Comparison of ENCODE assay signal across 25 cellular contexts in the genomic region with DNA sequence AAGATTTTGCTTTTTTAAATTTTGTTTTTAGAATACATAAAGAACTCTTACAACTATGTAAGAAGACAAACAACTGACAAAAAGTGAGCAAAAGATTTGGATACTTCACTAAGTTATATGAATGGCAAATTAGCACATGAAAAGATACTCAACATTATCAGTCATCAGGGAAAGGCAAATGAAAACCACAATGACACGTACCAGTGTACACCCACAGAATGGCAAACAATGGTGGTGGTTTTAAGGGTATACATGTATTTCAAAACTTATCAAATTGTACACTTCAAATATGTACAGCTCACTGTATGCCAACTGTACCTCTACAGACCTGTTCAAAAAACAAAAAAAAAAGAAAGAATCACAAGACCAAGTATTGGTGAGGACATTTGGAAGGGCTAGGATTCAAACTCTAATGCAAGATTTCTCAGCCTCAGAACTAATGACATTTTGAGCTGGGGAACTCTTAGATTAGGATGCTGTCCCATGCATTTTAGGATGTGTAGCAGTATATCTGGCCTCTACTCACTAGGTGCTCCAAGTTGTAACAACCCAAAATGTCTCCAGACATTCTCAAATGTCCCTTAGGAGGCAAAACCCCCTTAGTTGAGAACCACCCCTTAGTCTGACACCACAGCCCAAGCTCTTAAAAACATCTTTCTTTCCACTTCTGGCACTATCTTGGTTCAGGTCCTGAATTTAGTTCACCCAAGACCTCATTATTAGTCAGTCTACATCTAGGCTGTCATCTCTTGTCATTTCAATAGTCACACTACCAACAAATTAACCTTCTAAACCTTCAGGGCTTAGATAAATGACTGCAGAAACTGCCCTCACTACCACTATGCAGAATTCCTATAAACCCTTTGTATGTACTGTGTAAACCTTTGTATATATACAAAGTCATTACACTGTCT. TPM values are rescaled to one million over a fixed set of nuclear protein-coding genes. Genes with fewer than 3 reads are reported as not detected.
DNase-seq lines count a peak whose midpoint lies in the region; ATAC-seq and TF ChIP-seq lines count a peak whose summit lies in the region.
"Had no signal": no experiment of that assay in that cellular context is flagged by ENCODE, and none has a peak within 500 bp of the region (broad histone marks: within the 10 kb centered on the region; RNA-seq: fewer than 3 reads in every experiment).

No MANE protein-coding gene starts in this region.

- H3K9me3 ChIP-seq in HEK293 (ENCODE audit: control insufficient read depth, insufficient read depth, low read depth, low read length) (no peaks in the 10 kb centered on the region), mesenchymal stem cell (ENCODE audit: control insufficient read depth, low read length) (no peaks in the 10 kb centered on the region), ascending aorta (no peaks in the 10 kb centered on the region)
- H3K9me3 ChIP-seq: colonic mucosa, heart left ventricle, lower lobe of right lung, mucosa of descending colon, transverse colon had no signal

- H3K36me3 ChIP-seq in HEK293 (ENCODE audit: control insufficient read depth in 2 of 2, insufficient read depth in 1 of 2, low read length in 2 of 2) (no peaks in the 10 kb centered on the region; a peak in 1 of 3 replicates), mesenchymal stem cell (ENCODE audit: control insufficient read depth in 1 of 2, insufficient read depth in 2 of 2, low read depth in 1 of 2, low read length in 2 of 2) (no peaks in the 10 kb centered on the region), ascending aorta (no peaks in the 10 kb centered on the region)
- H3K36me3 ChIP-seq: colonic mucosa, heart left ventricle, lower lobe of right lung, transverse colon had no signal

- H2BK12ac ChIP-seq in mesenchymal stem cell (ENCODE audit: low read length in 2 of 2) = no peak overlapping the region

- H3K27ac ChIP-seq in HEK293 (ENCODE audit: extremely low read depth, low read depth, low read length) (no peak overlapping the region), mesenchymal stem cell (ENCODE audit: low read length, poor library complexity, severe bottlenecking) (no peak overlapping the region), ascending aorta (no peak overlapping the region)
- H3K27ac ChIP-seq: colonic mucosa, heart left ventricle, lower lobe of right lung, transverse colon had no signal

- no peak for DNase-seq in activated CD8-positive, alpha-beta memory T cell treated with anti-CD3 and anti-CD28 coated beads, Interleukin-2, amount 10 ng/mL, durations not matched to agents 7 days and 5 days
- DNase-seq in activated CD8-positive, alpha-beta memory T cell treated with anti-CD3 and anti-CD28 coated beads, Interleukin-2, amount 50 U/mL, for 4 hours = no peak
- DNase-seq in activated T-helper 1 cell treated with anti-CD3 and anti-CD28 coated beads, Interleukin-12 subunit alpha, Interleukin-12 subunit beta, Interleukin-2, Interleukin-4 antibody, amounts not matched to agents 30 ng/mL and 10 ng/mL and 1 ng/mL, durations not matched to agents 14 hours and 24 hours and 36 hours (ENCODE audit: low spot score) = no peak
- DNase-seq in mesenchymal stem cell (peak; percentile 29), ascending aorta (ENCODE audit: low spot score in 2 of 2) (no peak), head of caudate nucleus (no peak), omental fat pad (ENCODE audit: low spot score) (no peak)
- DNase-seq: activated CD8-positive, alpha-beta memory T cell treated with anti-CD3 and anti-CD28 coated beads for 24 hours; amniotic stem cell; colonic mucosa; DMS53; foreskin fibroblast; GF-D8; H7; heart left ventricle; lower lobe of right lung; mucosa of descending colon; NCI-H1092; NCI-H187; NCI-H524; transverse colon had no signal

- intact Hi-C loops in activated T-helper 1 cell treated with anti-CD3 and anti-CD28 coated beads, Interleukin-12 subunit alpha, Interleukin-12 subunit beta, Interleukin-2, Interleukin-4 antibody, amounts not matched to agents 30 ng/mL and 10 ng/mL and 1 ng/mL, durations not matched to agents 14 hours and 24 hours and 36 hours (cut with micrococcal nuclease) = loop anchor here (1.0 kb wide), 2 partner anchors 7 to 10 kb away; a partner anchor contains a TSS
- intact Hi-C loops in ascending aorta (cut with DNase I) = no loop called here
- intact Hi-C loops in head of caudate nucleus (cut with DNase I) = no loop called here

- H3K9ac ChIP-seq in mesenchymal stem cell (ENCODE audit: low read length) = no peak overlapping the region

- no peak overlapping the region for H2AK5ac ChIP-seq in mesenchymal stem cell (ENCODE audit: low read length, severe bottlenecking)

- no peak overlapping the region for H3K4me2 ChIP-seq in mesenchymal stem cell (ENCODE audit: low read length, poor library complexity, severe bottlenecking)

- H4K8ac ChIP-seq in mesenchymal stem cell (ENCODE audit: low read length) = no peak overlapping the region

- H3K4me3 Mint-ChIP-seq in activated CD8-positive, alpha-beta memory T cell treated with anti-CD3 and anti-CD28 coated beads, Interleukin-2, amount 10 ng/mL, durations not matched to agents 7 days and 5 days = no peak overlapping the region
- H3K4me3 Mint-ChIP-seq in activated T-helper 1 cell treated with anti-CD3 and anti-CD28 coated beads, Interleukin-12 subunit alpha, Interleukin-12 subunit beta, Interleukin-2, Interleukin-4 antibody, amounts not matched to agents 30 ng/mL and 10 ng/mL and 1 ng/mL, durations not matched to agents 14 hours and 24 hours and 36 hours = no peak overlapping the region
- H3K4me3 Mint-ChIP-seq: B cell, nephron had no signal

- no peak overlapping the region for H2AFZ ChIP-seq in mesenchymal stem cell (ENCODE audit: low read depth, low read length)

- H3K23ac ChIP-seq in mesenchymal stem cell (ENCODE audit: low read length in 2 of 2) = no peak overlapping the region

- no peaks in the 10 kb centered on the region for H3K27me3 Mint-ChIP-seq in activated CD8-positive, alpha-beta memory T cell treated with anti-CD3 and anti-CD28 coated beads, Interleukin-2, amount 10 ng/mL, durations not matched to agents 7 days and 5 days
- H3K27me3 Mint-ChIP-seq in activated T-helper 1 cell treated with anti-CD3 and anti-CD28 coated beads, Interleukin-12 subunit alpha, Interleukin-12 subunit beta, Interleukin-2, Interleukin-4 antibody, amounts not matched to agents 30 ng/mL and 10 ng/mL and 1 ng/mL, durations not matched to agents 14 hours and 24 hours and 36 hours (ENCODE audit: insufficient read depth) = no peaks in the 10 kb centered on the region
- H3K27me3 Mint-ChIP-seq: B cell had no signal

- no peak overlapping the region for H3K4me3 ChIP-seq in HEK293 (ENCODE audit: low read depth, low read length)
- no peak overlapping the region for H3K4me3 ChIP-seq in mesenchymal stem cell (ENCODE audit: insufficient read depth in 1 of 2, low read depth in 1 of 2, low read length in 2 of 2)
- no peak overlapping the region for H3K4me3 ChIP-seq in ascending aorta
- H3K4me3 ChIP-seq: colonic mucosa, heart left ventricle, lower lobe of right lung, mucosa of descending colon, transverse colon had no signal

- no peak overlapping the region for H4K91ac ChIP-seq in mesenchymal stem cell (ENCODE audit: low read length)

- CTCF ChIA-PET in activated CD8-positive, alpha-beta memory T cell treated with anti-CD3 and anti-CD28 coated beads, Interleukin-2, amount 10 ng/mL, durations not matched to agents 7 days and 5 days (lab: Charles Lee) = interaction anchor here (2.6 kb wide), 1 partner anchor 10 kb away, joined by 15 read pairs; a partner anchor contains a TSS
- CTCF ChIA-PET in HEK293 (lab: Yijun Ruan, JAX) = interaction anchor here (0.6 to 1.2 kb wide), 3 partner anchors 13 to 281 kb away, joined by 3 to 6 read pairs (median 4); a partner anchor contains a TSS

- POLR2A ChIA-PET in HEK293 (lab: Yijun Ruan, JAX) = no interaction called here

- peak; percentile 33 for ATAC-seq in activated CD8-positive, alpha-beta memory T cell treated with anti-CD3 and anti-CD28 coated beads, Interleukin-2, amount 10 ng/mL, durations not matched to agents 7 days and 5 days
- ATAC-seq in omental fat pad (ENCODE audit: low FRiP score) = no peak
- ATAC-seq: heart left ventricle, lower lobe of right lung, mucosa of descending colon, Right ventricle myocardium inferior had no signal

- peak overlapping the region; percentile 14 for H3K27ac Mint-ChIP-seq in activated CD8-positive, alpha-beta memory T cell treated with anti-CD3 and anti-CD28 coated beads, Interleukin-2, amount 10 ng/mL, durations not matched to agents 7 days and 5 days
- H3K27ac Mint-ChIP-seq in activated T-helper 1 cell treated with anti-CD3 and anti-CD28 coated beads, Interleukin-12 subunit alpha, Interleukin-12 subunit beta, Interleukin-2, Interleukin-4 antibody, amounts not matched to agents 30 ng/mL and 10 ng/mL and 1 ng/mL, durations not matched to agents 14 hours and 24 hours and 36 hours = peak overlapping the region; percentile 76
- H3K27ac Mint-ChIP-seq: nephron had no signal

- H2BK120ac ChIP-seq in mesenchymal stem cell (ENCODE audit: low read depth, low read length) = no peak overlapping the region

- H3K79me1 ChIP-seq in mesenchymal stem cell (replicated peaks; ENCODE audit: low read length, poor library complexity, severe bottlenecking) = peaks cover 17% of the 10 kb centered on the region

- no peak for TF ChIP-seq CTCF in HEK293 (tag by site-specific recombination; IDR thresholded peaks at IDR 0.05)
- no peak for TF ChIP-seq CTCF in ascending aorta (IDR thresholded peaks at IDR 0.05)
- no peak for TF ChIP-seq CTCF in omental fat pad (IDR thresholded peaks at IDR 0.05)

- H3K18ac ChIP-seq in mesenchymal stem cell (ENCODE audit: low read depth in 1 of 2, low read length in 2 of 2) = no peak overlapping the region

- no peak overlapping the region for H2BK5ac ChIP-seq in mesenchymal stem cell (ENCODE audit: low read depth, low read length, poor library complexity, severe bottlenecking)

- no CpG with 5 or more reads among the region's 1 CpG for WGBS in mesenchymal stem cell

- no peak overlapping the region for H3K4ac ChIP-seq in mesenchymal stem cell (ENCODE audit: low read depth in 1 of 2, low read length in 2 of 2)

- H3K4me1 ChIP-seq in HEK293 (ENCODE audit: control insufficient read depth, insufficient read depth, low read length) (no peaks in the 10 kb centered on the region), mesenchymal stem cell (ENCODE audit: control insufficient read depth, insufficient read depth, low read depth, low read length) (no peaks in the 10 kb centered on the region), ascending aorta (no peaks in the 10 kb centered on the region)
- H3K4me1 ChIP-seq: colonic mucosa, lower lobe of right lung, transverse colon had no signal

- H2BK15ac ChIP-seq in mesenchymal stem cell (ENCODE audit: low read depth, poor library complexity, severe bottlenecking) = no peak overlapping the region

- no peak overlapping the region for H3K14ac ChIP-seq in mesenchymal stem cell (ENCODE audit: low read length in 2 of 2)

- H3K27me3 ChIP-seq in mesenchymal stem cell (ENCODE audit: control insufficient read depth in 1 of 2, insufficient read depth in 1 of 2, low read length in 2 of 2) (no peaks in the 10 kb centered on the region), ascending aorta (no peaks in the 10 kb centered on the region)
- H3K27me3 ChIP-seq: colonic mucosa, heart left ventricle, transverse colon had no signal

- H3K36me3 Mint-ChIP-seq in activated CD8-positive, alpha-beta memory T cell treated with anti-CD3 and anti-CD28 coated beads, Interleukin-2, amount 10 ng/mL, durations not matched to agents 7 days and 5 days = peaks cover 19% of the 10 kb centered on the region
- H3K36me3 Mint-ChIP-seq in activated T-helper 1 cell treated with anti-CD3 and anti-CD28 coated beads, Interleukin-12 subunit alpha, Interleukin-12 subunit beta, Interleukin-2, Interleukin-4 antibody, amounts not matched to agents 30 ng/mL and 10 ng/mL and 1 ng/mL, durations not matched to agents 14 hours and 24 hours and 36 hours (ENCODE audit: low read depth) = peaks cover 14% of the 10 kb centered on the region

- peaks cover 16% of the 10 kb centered on the region for H3K4me1 Mint-ChIP-seq in activated CD8-positive, alpha-beta memory T cell treated with anti-CD3 and anti-CD28 coated beads, Interleukin-2, amount 10 ng/mL, durations not matched to agents 7 days and 5 days
- H3K4me1 Mint-ChIP-seq in activated T-helper 1 cell treated with anti-CD3 and anti-CD28 coated beads, Interleukin-12 subunit alpha, Interleukin-12 subunit beta, Interleukin-2, Interleukin-4 antibody, amounts not matched to agents 30 ng/mL and 10 ng/mL and 1 ng/mL, durations not matched to agents 14 hours and 24 hours and 36 hours (ENCODE audit: low read depth) = peaks cover 12% of the 10 kb centered on the region
- H3K4me1 Mint-ChIP-seq: B cell had no signal

- peaks cover 9% of the 10 kb centered on the region for H3K9me3 Mint-ChIP-seq in activated CD8-positive, alpha-beta memory T cell treated with anti-CD3 and anti-CD28 coated beads, Interleukin-2, amount 10 ng/mL, durations not matched to agents 7 days and 5 days (ENCODE audit: low read depth)
- peaks cover 13% of the 10 kb centered on the region for H3K9me3 Mint-ChIP-seq in activated T-helper 1 cell treated with anti-CD3 and anti-CD28 coated beads, Interleukin-12 subunit alpha, Interleukin-12 subunit beta, Interleukin-2, Interleukin-4 antibody, amounts not matched to agents 30 ng/mL and 10 ng/mL and 1 ng/mL, durations not matched to agents 14 hours and 24 hours and 36 hours

RNA-seq across cellular contexts. Expression of a gene that starts 9.7 kb away (rescaled TPM):
- 10 to 100 TPM in 1 of 2 experiments, 1 to 10 TPM in 1; 9.4 to 13.7 TPM for total RNA-seq in activated CD8-positive, alpha-beta memory T cell treated with anti-CD3 and anti-CD28 coated beads, Interleukin-2, amount 10 ng/mL, durations not matched to agents 7 days and 5 days
- 10.0 and 11.7 TPM in 2 replicates for total RNA-seq in activated T-helper 1 cell treated with anti-CD3 and anti-CD28 coated beads, Interleukin-12 subunit alpha, Interleukin-12 subunit beta, Interleukin-2, Interleukin-4 antibody, amounts not matched to agents 30 ng/mL and 10 ng/mL and 1 ng/mL, durations not matched to agents 14 hours and 24 hours and 36 hours
- 2.6 TPM for polyA plus RNA-seq in mesenchymal stem cell (2013, experiment 1 of 2)
- 2.4 TPM for polyA plus RNA-seq in mesenchymal stem cell (2013, experiment 2 of 2)
- total RNA-seq in ascending aorta = 2.4 TPM
- total RNA-seq in omental fat pad = 1 to 10 TPM; 4.0 to 9.1 (median 6.6) TPM

RNA-seq across cellular contexts. Expression of a gene that starts 55.9 kb away (rescaled TPM):
- 10 to 100 TPM; 40.8 to 50.3 TPM for total RNA-seq in activated CD8-positive, alpha-beta memory T cell treated with anti-CD3 and anti-CD28 coated beads, Interleukin-2, amount 10 ng/mL, durations not matched to agents 7 days and 5 days
- total RNA-seq in activated T-helper 1 cell treated with anti-CD3 and anti-CD28 coated beads, Interleukin-12 subunit alpha, Interleukin-12 subunit beta, Interleukin-2, Interleukin-4 antibody, amounts not matched to agents 30 ng/mL and 10 ng/mL and 1 ng/mL, durations not matched to agents 14 hours and 24 hours and 36 hours = 47.2 and 50.8 TPM in 2 replicates
- 26.0 TPM for polyA plus RNA-seq in mesenchymal stem cell (2013, experiment 1 of 2)
- polyA plus RNA-seq in mesenchymal stem cell (2013, experiment 2 of 2) = 27.6 TPM
- 33.8 TPM for total RNA-seq in ascending aorta
- total RNA-seq in omental fat pad = 10 to 100 TPM; 32.6 to 43.2 (median 36.4) TPM
